24 cellular contexts compared by ENCODE assay signal in the genomic region with DNA sequence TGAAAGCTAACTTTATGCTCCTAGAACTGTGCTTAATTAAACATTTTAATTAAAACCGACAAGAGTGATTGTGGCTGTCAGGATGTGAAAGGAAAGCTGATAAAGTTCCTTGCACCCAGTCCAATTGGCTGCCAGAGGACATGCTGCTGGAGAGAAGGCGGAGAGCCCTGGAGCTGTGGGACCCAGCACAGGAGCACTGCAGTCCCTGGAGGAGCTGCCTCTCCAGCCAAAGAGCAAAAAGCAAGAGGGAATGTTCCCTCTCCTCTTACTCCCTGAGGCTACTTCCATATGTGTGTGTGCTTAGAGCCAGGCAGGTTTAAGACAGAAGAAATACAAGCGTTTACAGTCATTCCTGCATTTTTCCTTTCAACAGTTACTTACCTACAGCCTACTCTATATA.
A peak's percentile ranks its signal among the peaks of the same experiment; 100 is the strongest.
DNase-seq lines count a peak whose midpoint lies in the region; ATAC-seq, FAIRE-seq and TF ChIP-seq lines count a peak whose summit lies in the region.
"Had no signal": no experiment of that assay in that cellular context is flagged by ENCODE, and none has a peak within 500 bp of the region (broad histone marks: within the 10 kb centered on the region; RNA-seq: fewer than 3 reads in every experiment).

No MANE protein-coding gene starts in this region.

- H3K79me2 ChIP-seq in neural progenitor cell (ENCODE audit: low read depth): no peaks in the 10 kb centered on the region

- H3K36me3 Mint-ChIP-seq in WTC11 (peaks cover under 1% of the 10 kb centered on the region; the same call in 1 of the 2 replicates), neural progenitor cell (no peaks in the 10 kb centered on the region)
- H3K36me3 Mint-ChIP-seq in CD8-positive, alpha-beta memory T cell: no peaks in the 10 kb centered on the region
- H3K36me3 Mint-ChIP-seq: CD14-positive monocyte; CD4-positive, alpha-beta memory T cell; CD4-positive, CD25-positive, alpha-beta regulatory T cell had no signal

- peak; percentile 52 for ATAC-seq in WTC11
- no peak for ATAC-seq in HG03354 (IDR thresholded peaks at IDR 0.05; ENCODE audit: poor library complexity, severe bottlenecking, unreplicated experiment)

- H3K4me1 Mint-ChIP-seq in WTC11 (peaks cover 16% of the 10 kb centered on the region), neural progenitor cell (peaks cover 20% of the 10 kb centered on the region)
- H3K4me1 Mint-ChIP-seq in CD8-positive, alpha-beta memory T cell: no peaks in the 10 kb centered on the region
- H3K4me1 Mint-ChIP-seq: CD14-positive monocyte; CD4-positive, CD25-positive, alpha-beta regulatory T cell had no signal

- no peak overlapping the region for H3K9ac ChIP-seq in neural progenitor cell
- H3K9ac ChIP-seq: BLaER1 had no signal

- TF ChIP-seq CTCF in WTC11 (IDR thresholded peaks at IDR 0.05) (no peak), neural progenitor cell (IDR thresholded peaks at IDR 0.05) (no peak), lower leg skin (IDR thresholded peaks at IDR 0.05) (no peak)

- intact Hi-C loops in lower leg skin (cut with DNase I; ENCODE audit: low total_unique reads): no loop called here

- H3K27ac Mint-ChIP-seq in WTC11: no peak overlapping the region
- no peak overlapping the region for H3K27ac Mint-ChIP-seq in neural progenitor cell
- H3K27ac Mint-ChIP-seq in CD8-positive, alpha-beta memory T cell: no peak overlapping the region
- H3K27ac Mint-ChIP-seq: CD14-positive monocyte; CD4-positive, alpha-beta memory T cell; CD4-positive, CD25-positive, alpha-beta regulatory T cell had no signal

- CTCF ChIA-PET in WTC11 (lab: Charles Lee): interaction anchor here (0.9 kb wide), 1 partner anchor 162 kb away, joined by 3 read pairs; no protein-coding TSS in a partner anchor
- CTCF ChIA-PET in CD8-positive, alpha-beta memory T cell (lab: Charles Lee): no interaction called here

- no peak overlapping the region for H3K4me3 ChIP-seq in neural progenitor cell
- no peak overlapping the region for H3K4me3 ChIP-seq in CD8-positive, alpha-beta memory T cell (ENCODE audit: low read length)
- no peak overlapping the region for H3K4me3 ChIP-seq in lower leg skin (ENCODE audit: low read depth, poor library complexity, severe bottlenecking)
- H3K4me3 ChIP-seq: BLaER1, GM12878 had no signal

- WGBS in lower leg skin, 2 donors: 62 to 66% methylated on average over 3 of the region's 3 CpGs

- FAIRE-seq in GM12892 (lab: Jason Lieb, UNC): peak; percentile 73
- FAIRE-seq: A204.1, D721Med, GM12878, GM19239 had no signal

- no peak overlapping the region for H3K4me2 ChIP-seq in neural progenitor cell
- H3K4me2 ChIP-seq: BLaER1 had no signal

- H3K4me3 Mint-ChIP-seq in WTC11 (no peak overlapping the region), neural progenitor cell (no peak overlapping the region)
- no peak overlapping the region for H3K4me3 Mint-ChIP-seq in CD8-positive, alpha-beta memory T cell
- H3K4me3 Mint-ChIP-seq: CD14-positive monocyte; CD4-positive, alpha-beta memory T cell; CD4-positive, CD25-positive, alpha-beta regulatory T cell had no signal

- TF ChIP-seq POLR2A in GM12892 (IDR thresholded peaks at IDR 0.05; ENCODE audit: low read depth, low read length) (no peak), lower leg skin (IDR thresholded peaks at IDR 0.05) (no peak)

- H3K27me3 Mint-ChIP-seq in WTC11 (ENCODE audit: low read depth) (no peaks in the 10 kb centered on the region), neural progenitor cell (ENCODE audit: insufficient read depth, low read depth) (peaks cover 8% of the 10 kb centered on the region)
- H3K27me3 Mint-ChIP-seq in CD8-positive, alpha-beta memory T cell: peaks cover 0 to 4% of the 10 kb centered on the region in 2 donors
- H3K27me3 Mint-ChIP-seq: CD4-positive, CD25-positive, alpha-beta regulatory T cell had no signal

- no peak overlapping the region for H3K27ac ChIP-seq in neural progenitor cell
- H3K27ac ChIP-seq in CD8-positive, alpha-beta memory T cell (ENCODE audit: low read depth, low read length): no peak overlapping the region
- H3K27ac ChIP-seq: BLaER1 had no signal

- H4K20me1 ChIP-seq in neural progenitor cell (ENCODE audit: low read depth): no peaks in the 10 kb centered on the region
- H4K20me1 ChIP-seq: BLaER1 had no signal

- no peaks in the 10 kb centered on the region for H3F3A ChIP-seq in neural progenitor cell (ENCODE audit: low read depth)

- H3K27me3 ChIP-seq in neural progenitor cell: no peaks in the 10 kb centered on the region
- H3K27me3 ChIP-seq in CD8-positive, alpha-beta memory T cell (ENCODE audit: insufficient read depth, low read length, poor library complexity, severe bottlenecking): no peaks in the 10 kb centered on the region
- H3K27me3 ChIP-seq: BLaER1 had no signal

- DNase-seq in GM12892 (ENCODE audit: insufficient read length) (no peak), WTC11 (ENCODE audit: low spot score) (no peak), islet precursor cell (peak; percentile 69), neural progenitor cell (ENCODE audit: low spot score) (no peak), NCI-H187 (lab: John Stamatoyannopoulos, UW) (no peak), lower leg skin (ENCODE audit: low spot score in 2 of 2) (no peak)
- DNase-seq in CD8-positive, alpha-beta memory T cell: no peak
- DNase-seq: 8988T; ACHN; BE2C; C1 segment of cervical spinal cord; Caco-2; Calu3; CD4-positive, alpha-beta memory T cell; CD4-positive, CD25-positive, alpha-beta regulatory T cell; DMS79 treated with DMSO at 0.1 percent for 48 hours; GDM1 had no signal

- H3K9me3 ChIP-seq in neural progenitor cell (ENCODE audit: low read depth): no peaks in the 10 kb centered on the region
- H3K9me3 ChIP-seq in CD8-positive, alpha-beta memory T cell (ENCODE audit: low read length): no peaks in the 10 kb centered on the region
- H3K9me3 ChIP-seq: BE2C had no signal

- H3K4me1 ChIP-seq in neural progenitor cell: peaks cover 22% of the 10 kb centered on the region
- no peaks in the 10 kb centered on the region for H3K4me1 ChIP-seq in CD8-positive, alpha-beta memory T cell (ENCODE audit: insufficient read depth, low read length)
- H3K4me1 ChIP-seq: BE2C, Caco-2 had no signal

- H3K9me3 Mint-ChIP-seq in WTC11 (peaks cover 1% of the 10 kb centered on the region), neural progenitor cell (no peaks in the 10 kb centered on the region)
- H3K9me3 Mint-ChIP-seq in CD8-positive, alpha-beta memory T cell: peaks cover 0 to 13% (median 4%) of the 10 kb centered on the region in 5 donors

- POLR2A ChIA-PET in WTC11 (lab: Charles Lee): no interaction called here
- POLR2A ChIA-PET in CD8-positive, alpha-beta memory T cell (lab: Charles Lee): no interaction called here

- H2AFZ ChIP-seq in neural progenitor cell (replicated peaks): peak overlapping the region; percentile 14

- no peaks in the 10 kb centered on the region for H3K36me3 ChIP-seq in neural progenitor cell
- no peaks in the 10 kb centered on the region for H3K36me3 ChIP-seq in CD8-positive, alpha-beta memory T cell (ENCODE audit: insufficient read depth, low read length)
- H3K36me3 ChIP-seq: BE2C, BLaER1 had no signal

TF ChIP-seq in WTC11, 78 proteins besides CTCF, POLR2A, EP300 and RAD21:
- no peak for TF ChIP-seq PRRX2 (CRISPR knock-in tag; IDR thresholded peaks at IDR 0.05)
- no peak for TF ChIP-seq NFYB (CRISPR knock-in tag; conservative IDR thresholded peaks at IDR 0.05; ENCODE audit: low read depth)
- TF ChIP-seq NR3C1 (CRISPR knock-in tag; conservative IDR thresholded peaks at IDR 0.05; ENCODE audit: low read depth): no peak
- no peak for TF ChIP-seq ZNF232 (CRISPR knock-in tag; IDR thresholded peaks at IDR 0.05)
- TF ChIP-seq, protein P1, sequence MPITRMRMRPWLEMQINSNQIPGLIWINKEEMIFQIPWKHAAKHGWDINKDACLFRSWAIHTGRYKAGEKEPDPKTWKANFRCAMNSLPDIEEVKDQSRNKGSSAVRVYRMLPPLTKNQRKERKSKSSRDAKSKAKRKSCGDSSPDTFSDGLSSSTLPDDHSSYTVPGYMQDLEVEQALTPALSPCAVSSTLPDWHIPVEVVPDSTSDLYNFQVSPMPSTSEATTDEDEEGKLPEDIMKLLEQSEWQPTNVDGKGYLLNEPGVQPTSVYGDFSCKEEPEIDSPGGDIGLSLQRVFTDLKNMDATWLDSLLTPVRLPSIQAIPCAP (CRISPR knock-in tag; IDR thresholded peaks at IDR 0.05): no peak
- TF ChIP-seq RELA (CRISPR knock-in tag; IDR thresholded peaks at IDR 0.05; ENCODE audit: borderline replicate concordance): no peak
- TF ChIP-seq ZBTB21 (CRISPR knock-in tag; IDR thresholded peaks at IDR 0.05; ENCODE audit: borderline replicate concordance): no peak
